Comparison of ENCODE assay signal across 19 cellular contexts in the genomic region with DNA sequence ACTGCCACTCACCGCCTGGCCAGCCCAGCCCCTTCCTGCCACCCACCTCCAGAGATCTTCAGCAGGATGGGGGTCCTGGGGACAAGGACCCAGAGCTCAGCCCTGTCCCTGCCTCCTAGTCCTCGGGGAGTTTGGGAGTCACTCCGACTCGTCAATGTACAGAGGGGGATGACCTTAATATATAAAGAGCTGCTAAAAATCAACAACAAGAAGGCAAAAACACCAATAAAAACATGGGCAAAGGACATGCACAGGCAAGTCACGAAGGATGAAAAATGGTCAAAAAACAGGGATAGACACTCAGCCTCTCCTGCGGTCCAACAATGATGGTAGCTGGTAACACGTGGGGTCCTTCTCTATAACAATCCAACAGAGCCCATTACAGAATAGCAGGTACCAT. TPM values are rescaled to one million over a fixed set of nuclear protein-coding genes. Genes with fewer than 3 reads are reported as not detected.
DNase-seq lines count a peak whose midpoint lies in the region; ATAC-seq and TF ChIP-seq lines count a peak whose summit lies in the region.
"Had no signal": no experiment of that assay in that cellular context is flagged by ENCODE, and none has a peak within 500 bp of the region (broad histone marks: within the 10 kb centered on the region; RNA-seq: fewer than 3 reads in every experiment).

No MANE protein-coding gene starts in this region.

- DNase-seq in T-helper 2 cell treated with Interferon-gamma antibody and Interleukin-4, amounts not matched to agents 5 μg/mL and 100 μg/mL, for 36 hours (ENCODE audit: low spot score): no peak
- DNase-seq in T-helper 2 cell (no peak), right cardiac atrium (peak in 2 of 3 donors; percentile 7 to 9), Right ventricle myocardium inferior (ENCODE audit: missing footprints) (no peak), nephron progenitor cell (no peak), NCI-H2081 treated with DMSO at 0.1 percent for 48 hours (lab: John Stamatoyannopoulos, UW) (no peak)
- no peak for DNase-seq in activated T-cell treated with anti-CD3 and anti-CD28 coated beads, Interleukin-2, amount 50 U/mL, for 48 hours
- DNase-seq: AML-193; CD4-positive, alpha-beta memory T cell; DMS153; DMS79; GDM1 had no signal

- no peak overlapping the region for H3K4me3 Mint-ChIP-seq in T-helper 2 cell treated with Interferon-gamma antibody and Interleukin-4, amounts not matched to agents 5 μg/mL and 100 μg/mL, for 36 hours
- no peak overlapping the region for H3K4me3 Mint-ChIP-seq in nephron progenitor cell
- H3K4me3 Mint-ChIP-seq: GM23338 had no signal

- H3K27ac ChIP-seq in right cardiac atrium (ENCODE audit: low read length): no peak overlapping the region
- H3K27ac ChIP-seq: 22Rv1, A549, C4-2B had no signal

- H3K4me1 ChIP-seq in right cardiac atrium (ENCODE audit: control insufficient read depth, insufficient read depth, low read length): no peaks in the 10 kb centered on the region

- no peaks in the 10 kb centered on the region for H3K27me3 ChIP-seq in right cardiac atrium (ENCODE audit: control insufficient read depth, insufficient read depth)

- no peaks in the 10 kb centered on the region for H3K9me3 ChIP-seq in right cardiac atrium (ENCODE audit: control insufficient read depth, low read length)
- H3K9me3 ChIP-seq: A549 had no signal

- TF ChIP-seq CTCF in nephron progenitor cell (IDR thresholded peaks at IDR 0.05): no peak

- WGBS in right cardiac atrium: 95% methylated on average over 7 of the region's 7 CpGs

- intact Hi-C loops in right cardiac atrium (cut with DNase I): loop anchor here in 2 of 4 donors (10.0 kb wide), 1 partner anchor 138 kb away; no protein-coding TSS in a partner anchor
- intact Hi-C loops in Right ventricle myocardium inferior (cut with DNase I): no loop called here

- H3K4me3 ChIP-seq in right cardiac atrium (ENCODE audit: low read length): no peak overlapping the region
- H3K4me3 ChIP-seq: A549, GM23338 had no signal

- no peaks in the 10 kb centered on the region for H3K9me3 Mint-ChIP-seq in T-helper 2 cell treated with Interferon-gamma antibody and Interleukin-4, amounts not matched to agents 5 μg/mL and 100 μg/mL, for 36 hours
- peaks cover 4% of the 10 kb centered on the region for H3K9me3 Mint-ChIP-seq in nephron progenitor cell
- H3K9me3 Mint-ChIP-seq: CD4-positive, alpha-beta memory T cell; GM23338 had no signal

- peak overlapping the region; percentile 43 for H3K27ac Mint-ChIP-seq in T-helper 2 cell treated with Interferon-gamma antibody and Interleukin-4, amounts not matched to agents 5 μg/mL and 100 μg/mL, for 36 hours
- H3K27ac Mint-ChIP-seq in nephron progenitor cell: peak overlapping the region; percentile 71
- H3K27ac Mint-ChIP-seq: GM23338 had no signal

- H3K27me3 Mint-ChIP-seq in T-helper 2 cell treated with Interferon-gamma antibody and Interleukin-4, amounts not matched to agents 5 μg/mL and 100 μg/mL, for 36 hours (ENCODE audit: low read depth): no peaks in the 10 kb centered on the region
- no peaks in the 10 kb centered on the region for H3K27me3 Mint-ChIP-seq in nephron progenitor cell (ENCODE audit: low read depth, poor library complexity)

- no peaks in the 10 kb centered on the region for H3K36me3 Mint-ChIP-seq in T-helper 2 cell treated with Interferon-gamma antibody and Interleukin-4, amounts not matched to agents 5 μg/mL and 100 μg/mL, for 36 hours (ENCODE audit: low read depth)
- no peaks in the 10 kb centered on the region for H3K36me3 Mint-ChIP-seq in nephron progenitor cell (ENCODE audit: low read depth)
- H3K36me3 Mint-ChIP-seq: CD4-positive, alpha-beta memory T cell had no signal

- H3K4me1 Mint-ChIP-seq in T-helper 2 cell treated with Interferon-gamma antibody and Interleukin-4, amounts not matched to agents 5 μg/mL and 100 μg/mL, for 36 hours (ENCODE audit: low read depth): peaks cover 2% of the 10 kb centered on the region
- peaks cover 74% of the 10 kb centered on the region for H3K4me1 Mint-ChIP-seq in nephron progenitor cell
- H3K4me1 Mint-ChIP-seq: GM23338 had no signal

- ATAC-seq in right cardiac atrium (no peak), Right ventricle myocardium inferior (no peak)
- ATAC-seq: A549, GM23338 had no signal

RNA-seq across cellular contexts. Expression of a gene that starts 4.7 kb away (rescaled TPM):
- total RNA-seq in right cardiac atrium (10 to 100 TPM in 3 of 4 donors, 1 to 10 TPM in 1; 9.1 to 10.7 (median 10.2) TPM), Right ventricle myocardium inferior (9.3 TPM)
- polyA plus RNA-seq in right cardiac atrium: 9.8 TPM

RNA-seq across cellular contexts. Expression of a gene that starts 18.8 kb away (rescaled TPM):
- 1 to 10 TPM; 1.8 to 5.7 (median 3.7) TPM for total RNA-seq in right cardiac atrium
- polyA plus RNA-seq in right cardiac atrium: 2.6 TPM
- total RNA-seq in Right ventricle myocardium inferior: 0.54 TPM
- total RNA-seq: CD4-positive, alpha-beta memory T cell; HT-29 had no signal
- polyA plus RNA-seq: CD4-positive, alpha-beta memory T cell had no signal

RNA-seq across cellular contexts. Expression of a gene that starts 20.7 kb away (rescaled TPM):
- total RNA-seq in right cardiac atrium: 10 to 100 TPM; 45.0 to 55.2 (median 48.6) TPM
- 78.1 TPM for polyA plus RNA-seq in right cardiac atrium
- 72.1 TPM for total RNA-seq in Right ventricle myocardium inferior

RNA-seq across cellular contexts. Expression of a gene that starts 25.8 kb away (rescaled TPM):
- total RNA-seq in right cardiac atrium (under 1 TPM in 1 of 4 donors, not detected in 3; 0.20 TPM), Right ventricle myocardium inferior (not detected)
- not detected for polyA plus RNA-seq in right cardiac atrium
- total RNA-seq: CD4-positive, alpha-beta memory T cell; Daoy; GM23338; H7; HT-29 had no signal
- polyA plus RNA-seq: CD4-positive, alpha-beta memory T cell; GM23338 had no signal

Comparison
In these comparisons a context has a peak if more than half of its experiments do, and no peak if none do; other contexts are left out.
1. DNase-seq: peak in right cardiac atrium (2 of 3); none in T-helper 2 cell treated with Interferon-gamma antibody and Interleukin-4, amounts not matched to agents 5 μg/mL and 100 μg/mL, for 36 hours (single experiment), T-helper 2 cell (0 of 5), Right ventricle myocardium inferior (single experiment), nephron progenitor cell (single experiment), NCI-H2081 treated with DMSO at 0.1 percent for 48 hours (single experiment) and activated T-cell treated with anti-CD3 and anti-CD28 coated beads, Interleukin-2, amount 50 U/mL, for 48 hours (0 of 2).